In genomic region chr10:69375307-69376151, GRCh38 we compare ENCODE assay signal across 1 cellular context.
TF ChIP-seq lines count a peak whose summit lies in the region.

No MANE protein-coding gene starts in this region.

TF ChIP-seq in HepG2, 621 proteins besides CTCF, POLR2A, EP300 and RAD21 (continued from another document):
- TF ChIP-seq, protein P1, sequence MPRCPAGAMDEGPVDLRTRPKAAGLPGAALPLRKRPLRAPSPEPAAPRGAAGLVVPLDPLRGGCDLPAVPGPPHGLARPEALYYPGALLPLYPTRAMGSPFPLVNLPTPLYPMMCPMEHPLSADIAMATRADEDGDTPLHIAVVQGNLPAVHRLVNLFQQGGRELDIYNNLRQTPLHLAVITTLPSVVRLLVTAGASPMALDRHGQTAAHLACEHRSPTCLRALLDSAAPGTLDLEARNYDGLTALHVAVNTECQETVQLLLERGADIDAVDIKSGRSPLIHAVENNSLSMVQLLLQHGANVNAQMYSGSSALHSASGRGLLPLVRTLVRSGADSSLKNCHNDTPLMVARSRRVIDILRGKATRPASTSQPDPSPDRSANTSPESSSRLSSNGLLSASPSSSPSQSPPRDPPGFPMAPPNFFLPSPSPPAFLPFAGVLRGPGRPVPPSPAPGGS (CRISPR knock-in tag; IDR thresholded peaks at IDR 0.05), result no peak
- TF ChIP-seq MBNL3 (CRISPR knock-in tag; conservative IDR thresholded peaks at IDR 0.05) (no peak), ZNF253 (CRISPR knock-in tag; IDR thresholded peaks at IDR 0.05; ENCODE audit: borderline replicate concordance) (no peak)
